ENCODE assay signal across 15 cellular contexts in genomic region chr11:134657631-134658030, GRCh38.
"Had no signal": no experiment of that assay in that cellular context is flagged by ENCODE, and none has a peak within 500 bp of the region (broad histone marks: within the 10 kb centered on the region; RNA-seq: fewer than 3 reads in every experiment).

No MANE protein-coding gene starts in this region.

- ATAC-seq: activated T-helper 17 cell treated with anti-CD3 and anti-CD28 coated beads, Interleukin-2, amount 50 U/mL, for 72 hours; gastroesophageal sphincter; left lung; SK-N-SH treated with all-trans-retinoic acid at 6 μM for 48 hours had no signal

- H3K27me3 ChIP-seq: neutrophil, testis, upper lobe of right lung had no signal

- H3K4me1 ChIP-seq: gastroesophageal sphincter, left lung, testis, upper lobe of right lung had no signal

- DNase-seq: activated CD4-positive, alpha-beta memory T cell treated with anti-CD3 and anti-CD28 coated beads for 36 hours; activated naive CD4-positive, alpha-beta T cell treated with anti-CD3 and anti-CD28 coated beads, Interleukin-2, amount 50 U/mL, for 16 hours; erythroblast; left lung; mesendoderm; SHP77 treated with DMSO at 0.1 percent for 48 hours; stimulated activated CD4-positive, alpha-beta T cell treated with anti-CD3 and anti-CD28 coated beads, Interleukin-4, amount 100 ng/mL, for 4 hours; stimulated activated naive CD4-positive, alpha-beta T cell treated with Interleukin-2 at 50 U/mL for 16 hours; testis had no signal

- H3K4me3 Mint-ChIP-seq: activated CD4-positive, alpha-beta memory T cell treated with anti-CD3 and anti-CD28 coated beads for 36 hours; activated T-helper 17 cell treated with anti-CD3 and anti-CD28 coated beads, Interleukin-2, amount 50 U/mL, for 72 hours had no signal

- H3K27ac Mint-ChIP-seq: activated CD4-positive, alpha-beta memory T cell treated with anti-CD3 and anti-CD28 coated beads for 36 hours; activated T-helper 17 cell treated with anti-CD3 and anti-CD28 coated beads, Interleukin-2, amount 50 U/mL, for 72 hours had no signal

- H3K36me3 ChIP-seq: gastroesophageal sphincter, left lung, neutrophil, upper lobe of right lung had no signal

- H3K27ac ChIP-seq: gastroesophageal sphincter, left lung, neutrophil, testis, upper lobe of right lung had no signal

- H3K9me3 ChIP-seq: gastroesophageal sphincter, left lung, neutrophil, testis, upper lobe of right lung had no signal

- H3K36me3 Mint-ChIP-seq: activated CD4-positive, alpha-beta memory T cell treated with anti-CD3 and anti-CD28 coated beads for 36 hours had no signal

- H3K4me3 ChIP-seq: dorsolateral prefrontal cortex, gastroesophageal sphincter, left lung, testis, upper lobe of right lung had no signal
